In genomic region chr18:76562286-76562840, GRCh38 we compare ENCODE assay signal across 3 cellular contexts.
TF ChIP-seq lines count a peak whose summit lies in the region.

No MANE protein-coding gene starts in this region.

TF ChIP-seq in SK-N-SH, 30 proteins besides CTCF, POLR2A, EP300 and RAD21:
- TF ChIP-seq RXRA (IDR thresholded peaks at IDR 0.05; ENCODE audit: borderline replicate concordance, low read depth) (no peak), TCF12 (IDR thresholded peaks at IDR 0.05) (no peak), USF1 (IDR thresholded peaks at IDR 0.05; ENCODE audit: borderline replicate concordance, low read depth) (no peak), RFX5 (IDR thresholded peaks at IDR 0.05; ENCODE audit: low read length) (no peak), FOXJ3 (CRISPR knock-in tag; IDR thresholded peaks at IDR 0.05) (no peak), NRF1 (IDR thresholded peaks at IDR 0.05; ENCODE audit: low read depth, low read length) (no peak), TEAD4 (IDR thresholded peaks at IDR 0.05; ENCODE audit: borderline replicate concordance, insufficient read depth) (no peak), CHD2 (IDR thresholded peaks at IDR 0.05; ENCODE audit: low read length, partially characterized antibody) (no peak), GATA2 (CRISPR knock-in tag; IDR thresholded peaks at IDR 0.05) (no peak), FOXM1 (IDR thresholded peaks at IDR 0.05; ENCODE audit: low read depth) (no peak), NFIC (IDR thresholded peaks at IDR 0.05; ENCODE audit: borderline replicate concordance) (no peak), MEF2A (IDR thresholded peaks at IDR 0.05; ENCODE audit: borderline replicate concordance, low read depth) (no peak)
- TF ChIP-seq, protein P1, sequence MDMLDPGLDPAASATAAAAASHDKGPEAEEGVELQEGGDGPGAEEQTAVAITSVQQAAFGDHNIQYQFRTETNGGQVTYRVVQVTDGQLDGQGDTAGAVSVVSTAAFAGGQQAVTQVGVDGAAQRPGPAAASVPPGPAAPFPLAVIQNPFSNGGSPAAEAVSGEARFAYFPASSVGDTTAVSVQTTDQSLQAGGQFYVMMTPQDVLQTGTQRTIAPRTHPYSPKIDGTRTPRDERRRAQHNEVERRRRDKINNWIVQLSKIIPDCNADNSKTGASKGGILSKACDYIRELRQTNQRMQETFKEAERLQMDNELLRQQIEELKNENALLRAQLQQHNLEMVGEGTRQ (IDR thresholded peaks at IDR 0.05; ENCODE audit: borderline replicate concordance, low read depth, low read length), result no peak
- TF ChIP-seq, protein P2, sequence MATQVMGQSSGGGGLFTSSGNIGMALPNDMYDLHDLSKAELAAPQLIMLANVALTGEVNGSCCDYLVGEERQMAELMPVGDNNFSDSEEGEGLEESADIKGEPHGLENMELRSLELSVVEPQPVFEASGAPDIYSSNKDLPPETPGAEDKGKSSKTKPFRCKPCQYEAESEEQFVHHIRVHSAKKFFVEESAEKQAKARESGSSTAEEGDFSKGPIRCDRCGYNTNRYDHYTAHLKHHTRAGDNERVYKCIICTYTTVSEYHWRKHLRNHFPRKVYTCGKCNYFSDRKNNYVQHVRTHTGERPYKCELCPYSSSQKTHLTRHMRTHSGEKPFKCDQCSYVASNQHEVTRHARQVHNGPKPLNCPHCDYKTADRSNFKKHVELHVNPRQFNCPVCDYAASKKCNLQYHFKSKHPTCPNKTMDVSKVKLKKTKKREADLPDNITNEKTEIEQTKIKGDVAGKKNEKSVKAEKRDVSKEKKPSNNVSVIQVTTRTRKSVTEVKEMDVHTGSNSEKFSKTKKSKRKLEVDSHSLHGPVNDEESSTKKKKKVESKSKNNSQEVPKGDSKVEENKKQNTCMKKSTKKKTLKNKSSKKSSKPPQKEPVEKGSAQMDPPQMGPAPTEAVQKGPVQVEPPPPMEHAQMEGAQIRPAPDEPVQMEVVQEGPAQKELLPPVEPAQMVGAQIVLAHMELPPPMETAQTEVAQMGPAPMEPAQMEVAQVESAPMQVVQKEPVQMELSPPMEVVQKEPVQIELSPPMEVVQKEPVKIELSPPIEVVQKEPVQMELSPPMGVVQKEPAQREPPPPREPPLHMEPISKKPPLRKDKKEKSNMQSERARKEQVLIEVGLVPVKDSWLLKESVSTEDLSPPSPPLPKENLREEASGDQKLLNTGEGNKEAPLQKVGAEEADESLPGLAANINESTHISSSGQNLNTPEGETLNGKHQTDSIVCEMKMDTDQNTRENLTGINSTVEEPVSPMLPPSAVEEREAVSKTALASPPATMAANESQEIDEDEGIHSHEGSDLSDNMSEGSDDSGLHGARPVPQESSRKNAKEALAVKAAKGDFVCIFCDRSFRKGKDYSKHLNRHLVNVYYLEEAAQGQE (IDR thresholded peaks at IDR 0.05; ENCODE audit: low read depth, low read length), result no peak
TF ChIP-seq in SK-N-SH: peak in this region for 0.

TF ChIP-seq in SK-N-SH treated with all-trans-retinoic acid at 6 μM for 48 hours, 23 proteins besides CTCF, POLR2A, EP300 and RAD21 (continues in another document):
- no peak for TF ChIP-seq TCF4 (CRISPR knock-in tag; IDR thresholded peaks at IDR 0.05; ENCODE audit: borderline replicate concordance)
- no peak for TF ChIP-seq PPARA (CRISPR knock-in tag; IDR thresholded peaks at IDR 0.05; ENCODE audit: borderline replicate concordance)
- TF ChIP-seq ZFP3 (CRISPR knock-in tag; IDR thresholded peaks at IDR 0.05), result no peak
- TF ChIP-seq TOX (CRISPR knock-in tag; IDR thresholded peaks at IDR 0.05; ENCODE audit: borderline replicate concordance), result no peak
- no peak for TF ChIP-seq OSR1 (CRISPR knock-in tag; IDR thresholded peaks at IDR 0.05)
- TF ChIP-seq CSRNP3 (CRISPR knock-in tag; IDR thresholded peaks at IDR 0.05), result no peak
- TF ChIP-seq POU6F1 (CRISPR knock-in tag; IDR thresholded peaks at IDR 0.05; ENCODE audit: borderline replicate concordance, low read depth), result no peak
- no peak for TF ChIP-seq ZC3H10 (CRISPR knock-in tag; IDR thresholded peaks at IDR 0.05)
- TF ChIP-seq, protein P3, sequence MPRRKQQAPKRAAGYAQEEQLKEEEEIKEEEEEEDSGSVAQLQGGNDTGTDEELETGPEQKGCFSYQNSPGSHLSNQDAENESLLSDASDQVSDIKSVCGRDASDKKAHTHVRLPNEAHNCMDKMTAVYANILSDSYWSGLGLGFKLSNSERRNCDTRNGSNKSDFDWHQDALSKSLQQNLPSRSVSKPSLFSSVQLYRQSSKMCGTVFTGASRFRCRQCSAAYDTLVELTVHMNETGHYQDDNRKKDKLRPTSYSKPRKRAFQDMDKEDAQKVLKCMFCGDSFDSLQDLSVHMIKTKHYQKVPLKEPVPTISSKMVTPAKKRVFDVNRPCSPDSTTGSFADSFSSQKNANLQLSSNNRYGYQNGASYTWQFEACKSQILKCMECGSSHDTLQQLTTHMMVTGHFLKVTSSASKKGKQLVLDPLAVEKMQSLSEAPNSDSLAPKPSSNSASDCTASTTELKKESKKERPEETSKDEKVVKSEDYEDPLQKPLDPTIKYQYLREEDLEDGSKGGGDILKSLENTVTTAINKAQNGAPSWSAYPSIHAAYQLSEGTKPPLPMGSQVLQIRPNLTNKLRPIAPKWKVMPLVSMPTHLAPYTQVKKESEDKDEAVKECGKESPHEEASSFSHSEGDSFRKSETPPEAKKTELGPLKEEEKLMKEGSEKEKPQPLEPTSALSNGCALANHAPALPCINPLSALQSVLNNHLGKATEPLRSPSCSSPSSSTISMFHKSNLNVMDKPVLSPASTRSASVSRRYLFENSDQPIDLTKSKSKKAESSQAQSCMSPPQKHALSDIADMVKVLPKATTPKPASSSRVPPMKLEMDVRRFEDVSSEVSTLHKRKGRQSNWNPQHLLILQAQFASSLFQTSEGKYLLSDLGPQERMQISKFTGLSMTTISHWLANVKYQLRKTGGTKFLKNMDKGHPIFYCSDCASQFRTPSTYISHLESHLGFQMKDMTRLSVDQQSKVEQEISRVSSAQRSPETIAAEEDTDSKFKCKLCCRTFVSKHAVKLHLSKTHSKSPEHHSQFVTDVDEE (CRISPR knock-in tag; IDR thresholded peaks at IDR 0.05), result no peak
- no peak for TF ChIP-seq BACH2 (CRISPR knock-in tag; IDR thresholded peaks at IDR 0.05; ENCODE audit: borderline replicate concordance)
- no peak for TF ChIP-seq GLIS3 (CRISPR knock-in tag; IDR thresholded peaks at IDR 0.05)
- no peak for TF ChIP-seq SNAI2 (CRISPR knock-in tag; IDR thresholded peaks at IDR 0.05)
- no peak for TF ChIP-seq ZNF70 (CRISPR knock-in tag; IDR thresholded peaks at IDR 0.05)
- TF ChIP-seq CREB5 (CRISPR knock-in tag; IDR thresholded peaks at IDR 0.05; ENCODE audit: low read depth), result no peak
- no peak for TF ChIP-seq ESRRG (CRISPR knock-in tag; IDR thresholded peaks at IDR 0.05)

TF ChIP-seq in H1, 55 proteins besides CTCF, POLR2A, EP300 and RAD21:
- TF ChIP-seq TAF7 (optimal IDR thresholded peaks at IDR 0.05; ENCODE audit: borderline replicate concordance, low read depth, low read length) (no peak), BRCA1 (IDR thresholded peaks at IDR 0.05; ENCODE audit: low read depth, low read length) (no peak), GTF2F1 (IDR thresholded peaks at IDR 0.05; ENCODE audit: borderline replicate concordance, low read depth, low read length) (no peak), SIX5 (IDR thresholded peaks at IDR 0.05; ENCODE audit: low read depth, low read length) (no peak), NANOG (IDR thresholded peaks at IDR 0.05; ENCODE audit: insufficient read depth, low read depth, low read length, poor library complexity, severe bottlenecking) (no peak), BACH1 (IDR thresholded peaks at IDR 0.05; ENCODE audit: low read length) (no peak), TEAD4 (IDR thresholded peaks at IDR 0.05; ENCODE audit: low read depth, low read length) (no peak), SIN3A (conservative IDR thresholded peaks at IDR 0.05 in 1 of 2, IDR thresholded peaks at IDR 0.05 in 1 of 2; ENCODE audit: low read depth in 1 of 2, low read length in 2 of 2) (no peak), GABPA (IDR thresholded peaks at IDR 0.05; ENCODE audit: borderline replicate concordance, insufficient read depth, low read length) (no peak), RFX5 (IDR thresholded peaks at IDR 0.05; ENCODE audit: borderline replicate concordance, low read depth, low read length) (no peak), FOSL1 (IDR thresholded peaks at IDR 0.05; ENCODE audit: insufficient read depth, low read depth, low read length) (no peak), ASH2L (IDR thresholded peaks at IDR 0.05; ENCODE audit: low read length) (no peak), TBP (IDR thresholded peaks at IDR 0.05; ENCODE audit: low read depth, low read length) (no peak)
